In genomic region chr2:234986346-234986745, GRCh38 we compare ENCODE assay signal across 13 cellular contexts. TPM values are rescaled to one million over a fixed set of nuclear protein-coding genes. Genes with fewer than 3 reads are reported as not detected.
"Had no signal": no experiment of that assay in that cellular context is flagged by ENCODE, and none has a peak within 500 bp of the region (broad histone marks: within the 10 kb centered on the region; RNA-seq: fewer than 3 reads in every experiment).

No MANE protein-coding gene starts in this region.

- H2AFZ ChIP-seq: neural progenitor cell had no signal

- H3K4me2 ChIP-seq: neural progenitor cell had no signal

- H3K9me3 Mint-ChIP-seq: activated naive CD8-positive, alpha-beta T cell treated with anti-CD3 and anti-CD28 coated beads, Interleukin-2, amount 10 ng/mL, durations not matched to agents 7 days and 5 days; activated T-helper 1 cell treated with anti-CD3 and anti-CD28 coated beads, Interleukin-12 subunit alpha, Interleukin-12 subunit beta, Interleukin-2, Interleukin-4 antibody, amounts not matched to agents 30 ng/mL and 10 ng/mL and 1 ng/mL, durations not matched to agents 14 hours and 24 hours and 36 hours; dendritic cell treated with granulocyte-macrophage colony-stimulating factor and Interleukin-4, amounts not matched to agents 40 ng/mL and 50 ng/mL, for 4 days had no signal

- H3K27me3 ChIP-seq: breast epithelium, neural progenitor cell, ovary, sigmoid colon had no signal

- H3K27ac Mint-ChIP-seq: activated CD4-positive, alpha-beta T cell treated with anti-CD3 and anti-CD28 coated beads, Interleukin-2, amount 10 ng/mL, durations not matched to agents 7 days and 5 days; activated naive CD8-positive, alpha-beta T cell treated with anti-CD3 and anti-CD28 coated beads, Interleukin-2, amount 10 ng/mL, durations not matched to agents 7 days and 5 days; activated T-helper 1 cell treated with anti-CD3 and anti-CD28 coated beads, Interleukin-12 subunit alpha, Interleukin-12 subunit beta, Interleukin-2, Interleukin-4 antibody, amounts not matched to agents 30 ng/mL and 10 ng/mL and 1 ng/mL, durations not matched to agents 14 hours and 24 hours and 36 hours; dendritic cell treated with granulocyte-macrophage colony-stimulating factor and Interleukin-4, amounts not matched to agents 40 ng/mL and 50 ng/mL, for 4 days; neural progenitor cell had no signal

- H3K27me3 Mint-ChIP-seq: activated naive CD8-positive, alpha-beta T cell treated with anti-CD3 and anti-CD28 coated beads, Interleukin-2, amount 10 ng/mL, durations not matched to agents 7 days and 5 days had no signal

- H3K4me3 ChIP-seq: breast epithelium, neural progenitor cell, ovary, sigmoid colon had no signal

- H3K4me3 Mint-ChIP-seq: activated CD4-positive, alpha-beta T cell treated with anti-CD3 and anti-CD28 coated beads, Interleukin-2, amount 10 ng/mL, durations not matched to agents 7 days and 5 days; activated naive CD8-positive, alpha-beta T cell treated with anti-CD3 and anti-CD28 coated beads, Interleukin-2, amount 10 ng/mL, durations not matched to agents 7 days and 5 days; activated T-helper 1 cell treated with anti-CD3 and anti-CD28 coated beads, Interleukin-12 subunit alpha, Interleukin-12 subunit beta, Interleukin-2, Interleukin-4 antibody, amounts not matched to agents 30 ng/mL and 10 ng/mL and 1 ng/mL, durations not matched to agents 14 hours and 24 hours and 36 hours; dendritic cell treated with granulocyte-macrophage colony-stimulating factor and Interleukin-4, amounts not matched to agents 40 ng/mL and 50 ng/mL, for 4 days; neural progenitor cell; stimulated activated naive CD8-positive, alpha-beta T cell treated with anti-CD3 and anti-CD28 coated beads, Interleukin-15, amount 100 ng/mL, for 72 hours had no signal

- H3K4me1 Mint-ChIP-seq: activated CD4-positive, alpha-beta T cell treated with anti-CD3 and anti-CD28 coated beads, Interleukin-2, amount 10 ng/mL, durations not matched to agents 7 days and 5 days; activated naive CD8-positive, alpha-beta T cell treated with anti-CD3 and anti-CD28 coated beads, Interleukin-2, amount 10 ng/mL, durations not matched to agents 7 days and 5 days; stimulated activated naive CD8-positive, alpha-beta T cell treated with anti-CD3 and anti-CD28 coated beads, Interleukin-15, amount 100 ng/mL, for 72 hours had no signal

- H3K9ac ChIP-seq: neural progenitor cell had no signal

- DNase-seq: activated CD4-positive, alpha-beta T cell treated with anti-CD3 and anti-CD28 coated beads, Interleukin-2, amount 10 ng/mL, durations not matched to agents 7 days and 5 days; activated naive CD4-positive, alpha-beta T cell; activated naive CD8-positive, alpha-beta T cell treated with anti-CD3 and anti-CD28 coated beads, Interleukin-2, amount 10 ng/mL, durations not matched to agents 7 days and 5 days; midbrain; ovary; sigmoid colon; stimulated activated CD4-positive, alpha-beta T cell treated with anti-CD3 and anti-CD28 coated beads, Interleukin-1b, Interleukin-23, amount 100 ng/mL, for 48 hours; stimulated activated naive CD8-positive, alpha-beta T cell treated with anti-CD3 and anti-CD28 coated beads, Interleukin-15, amount 100 ng/mL, for 72 hours had no signal

- H3K9me3 ChIP-seq: breast epithelium, ovary, sigmoid colon had no signal

- H3K36me3 ChIP-seq: breast epithelium, neural progenitor cell, ovary, sigmoid colon had no signal

- H3K36me3 Mint-ChIP-seq: activated naive CD8-positive, alpha-beta T cell treated with anti-CD3 and anti-CD28 coated beads, Interleukin-2, amount 10 ng/mL, durations not matched to agents 7 days and 5 days had no signal

- ATAC-seq: stimulated activated naive CD8-positive, alpha-beta T cell treated with anti-CD3 and anti-CD28 coated beads, Interleukin-15, amount 100 ng/mL, for 72 hours had no signal

- H3K27ac ChIP-seq: breast epithelium, neural progenitor cell, ovary, sigmoid colon had no signal

RNA-seq across cellular contexts. Expression of gene SH3BP4, which starts 34.5 kb away (rescaled TPM):
- total RNA-seq: activated CD4-positive, alpha-beta T cell treated with anti-CD3 and anti-CD28 coated beads, Interleukin-2, amount 10 ng/mL, durations not matched to agents 7 days and 5 days; activated CD8-positive, alpha-beta memory T cell treated with anti-CD3 and anti-CD28 coated beads for 36 hours had no signal
